1 cellular context compared by ENCODE assay signal in genomic region chr18:51097046-51097822, GRCh38.
TF ChIP-seq lines count a peak whose summit lies in the region.

No MANE protein-coding gene starts in this region.

TF ChIP-seq in GM12878, 131 proteins besides CTCF, POLR2A, EP300 and RAD21 (continued from another document):
- TF ChIP-seq E4F1 (IDR thresholded peaks at IDR 0.05; ENCODE audit: borderline replicate concordance, partially characterized antibody): no peak
- no peak for TF ChIP-seq SP1 (IDR thresholded peaks at IDR 0.05; ENCODE audit: low read depth, low read length)
- no peak for TF ChIP-seq ASH2L (IDR thresholded peaks at IDR 0.05; ENCODE audit: borderline replicate concordance, low read depth)
- TF ChIP-seq CREB1 (IDR thresholded peaks at IDR 0.05; ENCODE audit: low read depth): no peak
- no peak for TF ChIP-seq NBN (IDR thresholded peaks at IDR 0.05)
- TF ChIP-seq RUNX3 (IDR thresholded peaks at IDR 0.05; ENCODE audit: low read length): peak; percentile 63
- no peak for TF ChIP-seq CHD2 (IDR thresholded peaks at IDR 0.05; ENCODE audit: borderline replicate concordance, low read depth, low read length)
- TF ChIP-seq PAX5 (IDR thresholded peaks at IDR 0.05; ENCODE audit: borderline replicate concordance, low read depth, low read length): 0 out of 2 replicates have a peak, but pooled peaks have one; percentile 20
- no peak for TF ChIP-seq KDM1A (IDR thresholded peaks at IDR 0.05; ENCODE audit: borderline replicate concordance)
- no peak for TF ChIP-seq SREBF1 (IDR thresholded peaks at IDR 0.05; ENCODE audit: low read length)
- peak; percentile 91 for TF ChIP-seq MEF2B (IDR thresholded peaks at IDR 0.05; ENCODE audit: partially characterized antibody, poor library complexity, severe bottlenecking)
- no peak for TF ChIP-seq ZNF687 (IDR thresholded peaks at IDR 0.05)
- no peak for TF ChIP-seq ZNF622 (IDR thresholded peaks at IDR 0.05)
- no peak for TF ChIP-seq HDAC6 (IDR thresholded peaks at IDR 0.05; ENCODE audit: unreplicated experiment)
- TF ChIP-seq PRDM15 (CRISPR knock-in tag; IDR thresholded peaks at IDR 0.05): no peak
- TF ChIP-seq NKRF (conservative IDR thresholded peaks at IDR 0.05): no peak
- TF ChIP-seq ATF7 (IDR thresholded peaks at IDR 0.05; ENCODE audit: low read depth): peak; percentile 58; the same call in 1 of the 2 replicates
- peak; percentile 41; the same call in 1 of the 2 replicates for TF ChIP-seq FOXM1 (IDR thresholded peaks at IDR 0.05; ENCODE audit: low read depth, low read length)
- TF ChIP-seq NR2C1 (IDR thresholded peaks at IDR 0.05): no peak
- no peak for TF ChIP-seq KLF5 (IDR thresholded peaks at IDR 0.05; ENCODE audit: partially characterized antibody)
- no peak for TF ChIP-seq TBL1XR1 (IDR thresholded peaks at IDR 0.05; ENCODE audit: low read depth, low read length)
- TF ChIP-seq ETV6 (conservative IDR thresholded peaks at IDR 0.05 in 1 of 2, IDR thresholded peaks at IDR 0.05 in 1 of 2; ENCODE audit: borderline replicate concordance in 1 of 2, low read depth in 1 of 2): no peak
- TF ChIP-seq SMAD1 (IDR thresholded peaks at IDR 0.05; ENCODE audit: low read depth, partially characterized antibody): no peak
- TF ChIP-seq MLLT1 (IDR thresholded peaks at IDR 0.05): no peak
- TF ChIP-seq MXI1 (IDR thresholded peaks at IDR 0.05; ENCODE audit: low read depth, low read length): no peak
TF ChIP-seq in GM12878: peak in this region for 17.
